Comparison of ENCODE assay signal across 14 cellular contexts in genomic region chr2:23411752-23412431, GRCh38. TPM values are rescaled to one million over a fixed set of nuclear protein-coding genes. Genes with fewer than 3 reads are reported as not detected.
DNase-seq lines count a peak whose midpoint lies in the region; ATAC-seq and TF ChIP-seq lines count a peak whose summit lies in the region.
"Had no signal": no experiment of that assay in that cellular context is flagged by ENCODE, and none has a peak within 500 bp of the region (broad histone marks: within the 10 kb centered on the region; RNA-seq: fewer than 3 reads in every experiment).

No MANE protein-coding gene starts in this region.

- BruUV-seq in MCF 10A (replicated peaks; lab: Mats Ljungman, UMichigan): no TSS peak

- ATAC-seq in upper lobe of right lung (peak; percentile 68), GM18861 (IDR thresholded peaks at IDR 0.05; ENCODE audit: unreplicated experiment) (no peak)
- ATAC-seq: activated T-cell treated with anti-CD3 and anti-CD28 coated beads, Interleukin-2, amount 50 U/mL, for 72 hours; K562; Panc1 had no signal

- H3K4me3 ChIP-seq in breast epithelium: no peak overlapping the region
- H3K4me3 ChIP-seq in brain microvascular endothelial cell (ENCODE audit: low read depth, low read length): no peak overlapping the region
- H3K4me3 ChIP-seq in upper lobe of right lung: no peak overlapping the region
- H3K4me3 ChIP-seq: K562, skin epidermis had no signal

- H3K27ac ChIP-seq in breast epithelium: no peak overlapping the region
- peak overlapping the region; percentile 39 for H3K27ac ChIP-seq in brain microvascular endothelial cell
- no peak overlapping the region for H3K27ac ChIP-seq in upper lobe of right lung
- H3K27ac ChIP-seq: 22Rv1, skin epidermis, WERI-Rb-1 had no signal

- H3K9me3 Mint-ChIP-seq in MCF 10A (ENCODE audit: unreplicated experiment): no peaks in the 10 kb centered on the region
- H3K9me3 Mint-ChIP-seq: activated T-cell treated with anti-CD3 and anti-CD28 coated beads, Interleukin-2, amount 50 U/mL, for 72 hours had no signal

- intact Hi-C loops in MCF 10A (cut with micrococcal nuclease): loop anchor here (1.0 to 2.0 kb wide), 2 partner anchors 25 to 33 kb away; no protein-coding TSS in a partner anchor
- intact Hi-C loops in breast epithelium (cut with DNase I; ENCODE audit: low total_unique reads): no loop called here
- intact Hi-C loops in upper lobe of right lung (cut with DNase I): no loop called here

- no peaks in the 10 kb centered on the region for H3K36me3 Mint-ChIP-seq in MCF 10A (ENCODE audit: insufficient read depth, unreplicated experiment)

- H3K4me1 ChIP-seq in breast epithelium: no peaks in the 10 kb centered on the region
- H3K4me1 ChIP-seq in upper lobe of right lung: no peaks in the 10 kb centered on the region

- TF ChIP-seq CTCF in MCF 10A (IDR thresholded peaks at IDR 0.05; ENCODE audit: unreplicated experiment): no peak
- no peak for TF ChIP-seq CTCF in breast epithelium (IDR thresholded peaks at IDR 0.05)
- TF ChIP-seq CTCF in brain microvascular endothelial cell (IDR thresholded peaks at IDR 0.05; ENCODE audit: low read depth, low read length, missing control alignments): no peak
- no peak for TF ChIP-seq CTCF in upper lobe of right lung (IDR thresholded peaks at IDR 0.05)

- H3K27me3 ChIP-seq in breast epithelium (no peaks in the 10 kb centered on the region), brain microvascular endothelial cell (replicated peaks) (no peaks in the 10 kb centered on the region), upper lobe of right lung (no peaks in the 10 kb centered on the region)

- POLR2A ChIA-PET in MCF 10A (lab: Yijun Ruan, JAX): interaction anchor here (0.6 to 2.3 kb wide), 5 partner anchors 14 to 485 kb away, joined by 3 to 7 read pairs (median 5); no protein-coding TSS in a partner anchor

- CTCF ChIA-PET in MCF 10A (lab: Yijun Ruan, JAX): interaction anchor here (0.6 to 1.3 kb wide), 7 partner anchors 12 to 1967 kb away, joined by 3 to 8 read pairs (median 3); no protein-coding TSS in a partner anchor

- TF ChIP-seq POLR2A in breast epithelium (IDR thresholded peaks at IDR 0.05): no peak

- H3K4me1 Mint-ChIP-seq in MCF 10A (ENCODE audit: insufficient read depth, unreplicated experiment): peaks cover 44% of the 10 kb centered on the region

- in situ Hi-C loops in brain microvascular endothelial cell (cut with HindIII; ENCODE audit: low pct_ligation_motif_present, low sequenced_read_pairs): no loop called here

- H3K27ac Mint-ChIP-seq in MCF 10A (ENCODE audit: low read depth, unreplicated experiment): peak overlapping the region; percentile 93
- H3K27ac Mint-ChIP-seq: activated T-cell treated with anti-CD3 and anti-CD28 coated beads, Interleukin-2, amount 50 U/mL, for 72 hours had no signal

- DNase-seq in MCF 10A (ENCODE audit: unreplicated experiment) (peak; percentile 91), breast epithelium (ENCODE audit: low spot score in 2 of 2) (no peak), brain microvascular endothelial cell (peak; percentile 86), hepatic stellate cell (ENCODE audit: low spot score) (peak; percentile 73), upper lobe of right lung (no peak), NCI-H774 (lab: John Stamatoyannopoulos, UW) (no peak)
- DNase-seq in activated CD4-positive, alpha-beta T cell treated with anti-CD3 and anti-CD28 coated beads, Interleukin-2, amount 50 U/mL, for 1 hour: no peak
- DNase-seq: activated T-cell treated with anti-CD3 and anti-CD28 coated beads, Interleukin-2, amount 50 U/mL, for 72 hours; WERI-Rb-1 had no signal

- H3K27me3 Mint-ChIP-seq in MCF 10A (ENCODE audit: insufficient read depth, unreplicated experiment): no peaks in the 10 kb centered on the region

- H3K36me3 ChIP-seq in breast epithelium (no peaks in the 10 kb centered on the region), brain microvascular endothelial cell (replicated peaks) (no peaks in the 10 kb centered on the region), upper lobe of right lung (no peaks in the 10 kb centered on the region)
- H3K36me3 ChIP-seq: WERI-Rb-1 had no signal

- H3K9me3 ChIP-seq in breast epithelium (no peaks in the 10 kb centered on the region), upper lobe of right lung (no peaks in the 10 kb centered on the region)

- peak overlapping the region; percentile 35 for H3K4me3 Mint-ChIP-seq in MCF 10A (ENCODE audit: unreplicated experiment)
- H3K4me3 Mint-ChIP-seq: activated T-cell treated with anti-CD3 and anti-CD28 coated beads, Interleukin-2, amount 50 U/mL, for 72 hours had no signal

RNA-seq across cellular contexts. Expression of gene KLHL29, which starts 26.9 kb away (rescaled TPM):
- total RNA-seq in MCF 10A (2022) (36.3 and 43.1 TPM in 2 replicates), breast epithelium (10 to 100 TPM in 2 of 3 donors, 1 to 10 TPM in 1; 4.5 to 20.9 (median 14.7) TPM), upper lobe of right lung (15.1 TPM)

Comparison
In these comparisons a context has a peak if more than half of its experiments do, and no peak if none do; other contexts are left out.
1. DNase-seq: peak in MCF 10A (single experiment), brain microvascular endothelial cell (single experiment) and hepatic stellate cell (single experiment); none in breast epithelium (0 of 2), upper lobe of right lung (single experiment), NCI-H774 (single experiment) and activated CD4-positive, alpha-beta T cell treated with anti-CD3 and anti-CD28 coated beads, Interleukin-2, amount 50 U/mL, for 1 hour (single experiment).